In genomic region chr7:132044247-132044646, GRCh38 we compare ENCODE assay signal across 1 cellular context.
TF ChIP-seq lines count a peak whose summit lies in the region.

No MANE protein-coding gene starts in this region.

TF ChIP-seq in HEK293, 187 proteins besides CTCF, POLR2A, EP300 and RAD21 (continued from another document):
- TF ChIP-seq ZNF518A (tag by site-specific recombination; conservative IDR thresholded peaks at IDR 0.05; ENCODE audit: low read depth) (peak; percentile 65; the same call in 1 of the 2 replicates), ZBTB10 (tag by site-specific recombination; IDR thresholded peaks at IDR 0.05) (no peak), ZNF548 (tag by site-specific recombination; IDR thresholded peaks at IDR 0.05) (no peak), ZBTB11 (tag by site-specific recombination; conservative IDR thresholded peaks at IDR 0.05; ENCODE audit: low read depth) (peak; percentile 52), ZNF639 (tag by site-specific recombination; IDR thresholded peaks at IDR 0.05) (no peak), ZNF2 (tag by site-specific recombination; IDR thresholded peaks at IDR 0.05) (no peak), ZNF394 (tag by site-specific recombination; IDR thresholded peaks at IDR 0.05; ENCODE audit: borderline replicate concordance) (peak; percentile 69; the same call in 1 of the 2 replicates), BCL6B (tag by site-specific recombination; IDR thresholded peaks at IDR 0.05) (no peak)
